In the genomic region with DNA sequence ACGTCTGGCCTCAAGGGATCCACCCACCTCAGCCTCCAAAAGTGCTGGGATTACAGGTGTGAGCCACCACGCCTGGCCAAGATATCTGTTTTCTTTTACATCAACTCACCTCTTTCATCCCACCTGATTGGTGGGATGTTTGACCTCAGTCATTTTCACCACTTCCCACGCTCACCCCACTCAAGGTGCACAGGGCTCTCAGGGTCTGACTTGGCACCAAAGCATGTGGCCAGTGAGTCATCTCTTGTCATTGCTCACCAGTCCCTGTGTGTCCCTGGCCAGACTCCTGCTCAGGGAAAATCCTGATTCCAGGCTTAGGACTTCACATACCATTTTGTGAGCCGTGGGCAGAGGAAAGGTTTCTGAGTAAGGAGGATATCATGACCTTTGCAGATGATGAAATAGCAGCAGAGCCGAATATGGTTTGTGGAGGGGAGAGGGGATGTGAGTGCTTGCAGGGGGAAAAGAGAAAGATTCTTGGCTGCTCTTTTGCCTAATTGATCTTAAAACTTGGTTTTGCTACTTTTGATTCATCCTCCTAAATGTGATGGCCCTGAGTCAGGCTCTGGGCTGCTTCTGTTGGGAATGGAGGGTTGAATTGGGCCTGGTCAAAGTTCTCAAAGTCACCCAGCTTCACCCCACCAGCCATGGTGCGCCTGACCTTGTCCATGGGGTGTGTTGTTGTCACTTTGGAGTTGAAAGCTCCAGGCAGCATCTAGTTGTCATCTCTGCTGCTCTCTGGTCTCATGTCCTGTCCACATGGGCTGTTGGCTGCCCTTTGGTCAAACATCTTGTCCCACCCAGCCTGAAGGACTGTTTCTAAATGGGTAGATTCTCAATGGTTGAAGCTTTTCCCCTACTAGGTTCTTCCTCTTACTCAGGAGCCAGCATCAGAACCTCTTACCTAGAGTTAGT, we compare ENCODE assay signal across 15 cellular contexts. TPM values are rescaled to one million over a fixed set of nuclear protein-coding genes. Genes with fewer than 3 reads are reported as not detected.
DNase-seq lines count a peak whose midpoint lies in the region; ATAC-seq, FAIRE-seq and TF ChIP-seq lines count a peak whose summit lies in the region.
"Had no signal": no experiment of that assay in that cellular context is flagged by ENCODE, and none has a peak within 500 bp of the region (broad histone marks: within the 10 kb centered on the region; RNA-seq: fewer than 3 reads in every experiment).

No MANE protein-coding gene starts in this region.

- H3K27ac Mint-ChIP-seq in activated T-cell treated with anti-CD3 and anti-CD28 coated beads, Interleukin-2, amount 50 U/mL, for 24 hours = peak overlapping the region; percentile 51

- H3K27me3 ChIP-seq in bronchial epithelial cell (ENCODE audit: control insufficient read depth, insufficient read depth, low read length) = peaks cover 6% of the 10 kb centered on the region

- no peaks in the 10 kb centered on the region for H3K36me3 ChIP-seq in bronchial epithelial cell (ENCODE audit: control insufficient read depth, insufficient read depth, low read length)
- H3K36me3 ChIP-seq: suprapubic skin had no signal

- H3K27me3 Mint-ChIP-seq in activated T-cell treated with anti-CD3 and anti-CD28 coated beads, Interleukin-2, amount 50 U/mL, for 24 hours = peaks cover 22% of the 10 kb centered on the region

- H3K4me3 Mint-ChIP-seq in activated T-cell treated with anti-CD3 and anti-CD28 coated beads, Interleukin-2, amount 50 U/mL, for 24 hours = no peak overlapping the region

- H3K4me3 ChIP-seq in bronchial epithelial cell (ENCODE audit: low read depth, low read length) = no peak overlapping the region
- H3K4me3 ChIP-seq: suprapubic skin had no signal

- ATAC-seq in HG03521 (IDR thresholded peaks at IDR 0.05; ENCODE audit: unreplicated experiment) = no peak
- no peak for ATAC-seq in GM21529 (IDR thresholded peaks at IDR 0.05; ENCODE audit: unreplicated experiment)
- no peak for ATAC-seq in GM19351 (IDR thresholded peaks at IDR 0.05; ENCODE audit: unreplicated experiment)
- ATAC-seq: esophagus mucosa, left ventricle myocardium superior, right cardiac atrium had no signal

- peak; percentile 82 for FAIRE-seq in bronchial epithelial cell (lab: Jason Lieb, UNC)

- peaks cover 15% of the 10 kb centered on the region for H3K4me1 Mint-ChIP-seq in activated T-cell treated with anti-CD3 and anti-CD28 coated beads, Interleukin-2, amount 50 U/mL, for 24 hours (ENCODE audit: low read depth)

- H3K9me3 Mint-ChIP-seq in activated T-cell treated with anti-CD3 and anti-CD28 coated beads, Interleukin-2, amount 50 U/mL, for 24 hours = no peaks in the 10 kb centered on the region

- DNase-seq in activated T-cell treated with anti-CD3 and anti-CD28 coated beads, Interleukin-2, amount 50 U/mL, for 24 hours = peak; percentile 37
- no peak for DNase-seq in activated T-cell treated with anti-CD3 and anti-CD28 coated beads for 4 hours
- peak; percentile 36 for DNase-seq in LHCN-M2 (ENCODE audit: low read depth)
- DNase-seq in bronchial epithelial cell (ENCODE audit: low read depth) = peak; percentile 75
- DNase-seq in stimulated activated CD4-positive, alpha-beta T cell treated with anti-CD3 and anti-CD28 coated beads, TNF-alpha, amount 100 ng/mL, for 48 hours (ENCODE audit: low read depth in 3 of 3) = peak; percentile 23 to 38 (median 35)
- DNase-seq: C1 segment of cervical spinal cord, GOT3, left ventricle myocardium superior had no signal

- no peaks in the 10 kb centered on the region for H3K36me3 Mint-ChIP-seq in activated T-cell treated with anti-CD3 and anti-CD28 coated beads, Interleukin-2, amount 50 U/mL, for 24 hours (ENCODE audit: low read depth)

- no peak for TF ChIP-seq CTCF in bronchial epithelial cell (IDR thresholded peaks at IDR 0.05; ENCODE audit: insufficient read depth, low read length, severe bottlenecking)

RNA-seq across cellular contexts. Expression of a gene that starts 6.0 kb away (rescaled TPM):
- not detected in 2 replicates for total RNA-seq in LHCN-M2 (2014; rRNA removed)
- not detected for polyA plus RNA-seq in LHCN-M2 (2012)
- not detected in 2 replicates for total RNA-seq in bronchial epithelial cell
- total RNA-seq: esophagus mucosa; left ventricle myocardium superior; right cardiac atrium; suprapubic skin; T-helper 1 cell treated with Interleukin-12 subunit alpha and Interleukin-12 subunit beta and Interleukin-4 antibody, amounts not matched to agents 30 ng/mL and 1 ng/mL, for 36 hours had no signal
- polyA plus RNA-seq: right cardiac atrium had no signal

RNA-seq across cellular contexts. Expression of a gene that starts 33.1 kb away (rescaled TPM):
- total RNA-seq in LHCN-M2 (2014; rRNA removed) = 33.7 and 41.0 TPM in 2 replicates
- polyA plus RNA-seq in LHCN-M2 (2012) = 35.4 TPM
- 9.5 and 10.6 TPM in 2 replicates for total RNA-seq in bronchial epithelial cell

RNA-seq across cellular contexts. Expression of a gene that starts 40.3 kb away (rescaled TPM):
- total RNA-seq in LHCN-M2 (2014; rRNA removed) (0.63 TPM in 1 of 2 replicates, not detected in the other), bronchial epithelial cell (0.13 TPM in 1 of 2 replicates, not detected in the other)
- polyA plus RNA-seq in LHCN-M2 (2012) = 0.07 TPM
